ENCODE assay signal across 1 cellular context in the genomic region with DNA sequence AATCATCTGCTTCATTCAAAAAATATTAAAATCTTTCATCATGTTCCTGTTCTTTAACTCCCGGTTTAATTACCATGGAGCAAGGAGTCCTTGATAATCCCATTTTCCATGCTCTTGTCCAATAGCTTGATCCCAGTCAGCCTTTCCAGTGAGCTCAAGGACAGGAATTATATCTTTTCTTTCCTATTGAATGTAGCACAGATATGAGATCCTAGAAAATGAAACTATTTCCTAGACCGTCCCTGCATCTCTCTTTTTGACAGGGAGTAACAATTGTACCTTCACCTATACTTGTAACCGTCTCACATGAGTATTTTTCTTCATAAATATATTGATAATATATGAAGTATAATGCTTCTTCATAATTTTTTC.
TF ChIP-seq lines count a peak whose summit lies in the region.

No MANE protein-coding gene starts in this region.

TF ChIP-seq in HepG2, 621 proteins besides CTCF, POLR2A, EP300 and RAD21 (continued from another document):
- TF ChIP-seq, protein P1, sequence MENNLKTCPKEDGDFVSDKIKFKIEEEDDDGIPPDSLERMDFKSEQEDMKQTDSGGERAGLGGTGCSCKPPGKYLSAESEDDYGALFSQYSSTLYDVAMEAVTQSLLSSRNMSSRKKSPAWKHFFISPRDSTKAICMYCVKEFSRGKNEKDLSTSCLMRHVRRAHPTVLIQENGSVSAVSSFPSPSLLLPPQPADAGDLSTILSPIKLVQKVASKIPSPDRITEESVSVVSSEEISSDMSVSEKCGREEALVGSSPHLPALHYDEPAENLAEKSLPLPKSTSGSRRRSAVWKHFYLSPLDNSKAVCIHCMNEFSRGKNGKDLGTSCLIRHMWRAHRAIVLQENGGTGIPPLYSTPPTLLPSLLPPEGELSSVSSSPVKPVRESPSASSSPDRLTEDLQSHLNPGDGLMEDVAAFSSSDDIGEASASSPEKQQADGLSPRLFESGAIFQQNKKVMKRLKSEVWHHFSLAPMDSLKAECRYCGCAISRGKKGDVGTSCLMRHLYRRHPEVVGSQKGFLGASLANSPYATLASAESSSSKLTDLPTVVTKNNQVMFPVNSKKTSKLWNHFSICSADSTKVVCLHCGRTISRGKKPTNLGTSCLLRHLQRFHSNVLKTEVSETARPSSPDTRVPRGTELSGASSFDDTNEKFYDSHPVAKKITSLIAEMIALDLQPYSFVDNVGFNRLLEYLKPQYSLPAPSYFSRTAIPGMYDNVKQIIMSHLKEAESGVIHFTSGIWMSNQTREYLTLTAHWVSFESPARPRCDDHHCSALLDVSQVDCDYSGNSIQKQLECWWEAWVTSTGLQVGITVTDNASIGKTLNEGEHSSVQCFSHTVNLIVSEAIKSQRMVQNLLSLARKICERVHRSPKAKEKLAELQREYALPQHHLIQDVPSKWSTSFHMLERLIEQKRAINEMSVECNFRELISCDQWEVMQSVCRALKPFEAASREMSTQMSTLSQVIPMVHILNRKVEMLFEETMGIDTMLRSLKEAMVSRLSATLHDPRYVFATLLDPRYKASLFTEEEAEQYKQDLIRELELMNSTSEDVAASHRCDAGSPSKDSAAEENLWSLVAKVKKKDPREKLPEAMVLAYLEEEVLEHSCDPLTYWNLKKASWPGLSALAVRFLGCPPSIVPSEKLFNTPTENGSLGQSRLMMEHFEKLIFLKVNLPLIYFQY (CRISPR knock-in tag; IDR thresholded peaks at IDR 0.05; ENCODE audit: borderline replicate concordance), result no peak
- TF ChIP-seq PRPF4 (IDR thresholded peaks at IDR 0.05; ENCODE audit: low read depth, low read length, poor library complexity, severe bottlenecking) (no peak), PTBP1 (IDR thresholded peaks at IDR 0.05; ENCODE audit: low read depth, low read length, poor library complexity, severe bottlenecking) (no peak), MATR3 (CRISPR knock-in tag; IDR thresholded peaks at IDR 0.05) (no peak), KAT2B (IDR thresholded peaks at IDR 0.05; ENCODE audit: borderline replicate concordance, low read depth, low read length) (no peak), CREB1 (IDR thresholded peaks at IDR 0.05) (no peak), CREB1 (CRISPR knock-in tag; IDR thresholded peaks at IDR 0.05) (no peak), ZSCAN29 (CRISPR knock-in tag; conservative IDR thresholded peaks at IDR 0.05) (no peak), ZNF713 (CRISPR knock-in tag; IDR thresholded peaks at IDR 0.05) (no peak), ZNF772 (CRISPR knock-in tag; IDR thresholded peaks at IDR 0.05) (no peak), FOXO4 (CRISPR knock-in tag; conservative IDR thresholded peaks at IDR 0.05) (no peak), MIER3 (CRISPR knock-in tag; IDR thresholded peaks at IDR 0.05; ENCODE audit: borderline replicate concordance) (no peak), ZNF205 (CRISPR knock-in tag; IDR thresholded peaks at IDR 0.05) (no peak)
- TF ChIP-seq, protein P2, sequence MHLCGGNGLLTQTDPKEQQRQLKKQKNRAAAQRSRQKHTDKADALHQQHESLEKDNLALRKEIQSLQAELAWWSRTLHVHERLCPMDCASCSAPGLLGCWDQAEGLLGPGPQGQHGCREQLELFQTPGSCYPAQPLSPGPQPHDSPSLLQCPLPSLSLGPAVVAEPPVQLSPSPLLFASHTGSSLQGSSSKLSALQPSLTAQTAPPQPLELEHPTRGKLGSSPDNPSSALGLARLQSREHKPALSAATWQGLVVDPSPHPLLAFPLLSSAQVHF (CRISPR knock-in tag; IDR thresholded peaks at IDR 0.05), result no peak
- TF ChIP-seq, protein P3, sequence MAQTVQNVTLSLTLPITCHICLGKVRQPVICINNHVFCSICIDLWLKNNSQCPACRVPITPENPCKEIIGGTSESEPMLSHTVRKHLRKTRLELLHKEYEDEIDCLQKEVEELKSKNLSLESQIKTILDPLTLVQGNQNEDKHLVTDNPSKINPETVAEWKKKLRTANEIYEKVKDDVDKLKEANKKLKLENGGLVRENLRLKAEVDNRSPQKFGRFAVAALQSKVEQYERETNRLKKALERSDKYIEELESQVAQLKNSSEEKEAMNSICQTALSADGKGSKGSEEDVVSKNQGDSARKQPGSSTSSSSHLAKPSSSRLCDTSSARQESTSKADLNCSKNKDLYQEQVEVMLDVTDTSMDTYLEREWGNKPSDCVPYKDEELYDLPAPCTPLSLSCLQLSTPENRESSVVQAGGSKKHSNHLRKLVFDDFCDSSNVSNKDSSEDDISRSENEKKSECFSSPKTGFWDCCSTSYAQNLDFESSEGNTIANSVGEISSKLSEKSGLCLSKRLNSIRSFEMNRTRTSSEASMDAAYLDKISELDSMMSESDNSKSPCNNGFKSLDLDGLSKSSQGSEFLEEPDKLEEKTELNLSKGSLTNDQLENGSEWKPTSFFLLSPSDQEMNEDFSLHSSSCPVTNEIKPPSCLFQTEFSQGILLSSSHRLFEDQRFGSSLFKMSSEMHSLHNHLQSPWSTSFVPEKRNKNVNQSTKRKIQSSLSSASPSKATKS (CRISPR knock-in tag; IDR thresholded peaks at IDR 0.05), result no peak
